Comparison of ENCODE assay signal across 8 cellular contexts in the genomic region with DNA sequence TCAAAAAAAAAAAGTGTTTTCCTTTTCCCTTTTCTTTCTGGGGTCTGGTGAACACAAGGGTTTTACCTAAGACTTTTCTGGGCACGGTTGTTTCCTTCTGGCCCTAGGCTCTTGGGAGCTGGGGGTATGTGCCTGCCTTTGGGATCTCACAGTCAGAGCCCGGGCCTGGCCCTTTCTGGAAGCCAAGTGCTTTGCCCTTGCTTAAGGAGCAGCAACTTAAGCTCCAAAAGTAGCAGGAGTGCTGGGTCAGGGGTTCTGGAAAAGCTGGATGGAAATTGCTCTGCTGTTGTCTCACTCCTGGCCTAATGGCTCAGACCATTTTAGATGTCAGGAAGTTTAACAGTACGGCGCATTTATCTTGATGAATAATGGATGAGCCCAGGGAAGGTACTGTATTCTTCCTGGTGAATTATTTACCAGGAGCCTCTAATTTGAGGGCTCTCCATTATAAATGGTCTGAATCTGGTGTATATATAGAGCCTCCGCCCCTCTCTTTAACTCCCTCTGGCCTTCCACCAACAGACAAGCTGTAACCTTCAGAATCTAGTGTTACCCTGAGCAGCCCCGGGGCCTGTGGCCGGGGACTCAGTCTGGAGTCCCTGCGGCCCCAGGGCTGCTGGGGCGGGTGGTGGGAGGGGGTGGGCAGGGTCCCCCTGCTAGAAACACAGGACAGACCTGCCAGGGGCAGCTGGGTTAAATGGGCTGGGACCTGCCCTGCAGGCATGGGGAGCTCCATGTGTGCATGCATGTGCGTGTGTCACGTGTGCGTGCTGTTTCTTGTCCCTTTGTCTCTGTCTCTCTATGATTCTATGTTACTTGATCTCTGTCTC. TPM values are rescaled to one million over a fixed set of nuclear protein-coding genes. Genes with fewer than 3 reads are reported as not detected.
DNase-seq lines count a peak whose midpoint lies in the region; ATAC-seq, FAIRE-seq and TF ChIP-seq lines count a peak whose summit lies in the region.
"Had no signal": no experiment of that assay in that cellular context is flagged by ENCODE, and none has a peak within 500 bp of the region (broad histone marks: within the 10 kb centered on the region; RNA-seq: fewer than 3 reads in every experiment).

No MANE protein-coding gene starts in this region.

- no peaks in the 10 kb centered on the region for H3K27me3 Mint-ChIP-seq in osteocyte (ENCODE audit: unreplicated experiment)
- H3K27me3 Mint-ChIP-seq: activated naive CD8-positive, alpha-beta T cell treated with anti-CD3 and anti-CD28 coated beads, Interleukin-2, amount 10 ng/mL, durations not matched to agents 7 days and 5 days had no signal

- no peak overlapping the region for H3K4me3 Mint-ChIP-seq in osteocyte (ENCODE audit: unreplicated experiment)
- H3K4me3 Mint-ChIP-seq: activated naive CD8-positive, alpha-beta T cell treated with anti-CD3 and anti-CD28 coated beads, Interleukin-2, amount 10 ng/mL, durations not matched to agents 7 days and 5 days had no signal

- no peak for FAIRE-seq in D721Med (lab: Jason Lieb, UNC)

- H3K9me3 Mint-ChIP-seq in osteocyte (ENCODE audit: unreplicated experiment): no peaks in the 10 kb centered on the region
- H3K9me3 Mint-ChIP-seq: activated naive CD8-positive, alpha-beta T cell treated with anti-CD3 and anti-CD28 coated beads, Interleukin-2, amount 10 ng/mL, durations not matched to agents 7 days and 5 days had no signal

- H3K27ac Mint-ChIP-seq in osteocyte (ENCODE audit: unreplicated experiment): peak overlapping the region; percentile 99
- H3K27ac Mint-ChIP-seq: activated naive CD8-positive, alpha-beta T cell treated with anti-CD3 and anti-CD28 coated beads, Interleukin-2, amount 10 ng/mL, durations not matched to agents 7 days and 5 days had no signal

- TF ChIP-seq POLR2A in body of pancreas (IDR thresholded peaks at IDR 0.05): no peak

- H3K4me1 ChIP-seq in HUES48 (ENCODE audit: control insufficient read depth, insufficient read depth, low read length) (peaks cover 20% of the 10 kb centered on the region), body of pancreas (peaks cover 9% of the 10 kb centered on the region)

- no peaks in the 10 kb centered on the region for H3K27me3 ChIP-seq in HUES48 (ENCODE audit: control insufficient read depth, insufficient read depth, low read length)
- no peaks in the 10 kb centered on the region for H3K27me3 ChIP-seq in body of pancreas

- TF ChIP-seq CTCF in body of pancreas (IDR thresholded peaks at IDR 0.05): no peak
- no peak for TF ChIP-seq CTCF in osteocyte (IDR thresholded peaks at IDR 0.05)
- TF ChIP-seq CTCF in D721Med (IDR thresholded peaks at IDR 0.05; ENCODE audit: insufficient read depth, missing control alignments): no peak

- peak; percentile 28 for ATAC-seq in body of pancreas
- no peak for ATAC-seq in HG02759 (IDR thresholded peaks at IDR 0.05; ENCODE audit: unreplicated experiment)
- ATAC-seq in HG02623 (IDR thresholded peaks at IDR 0.05; ENCODE audit: unreplicated experiment): no peak

- intact Hi-C loops in body of pancreas (cut with DNase I): no loop called here

- peaks cover 24% of the 10 kb centered on the region for H3K4me1 Mint-ChIP-seq in osteocyte (ENCODE audit: unreplicated experiment)
- H3K4me1 Mint-ChIP-seq: activated naive CD8-positive, alpha-beta T cell treated with anti-CD3 and anti-CD28 coated beads, Interleukin-2, amount 10 ng/mL, durations not matched to agents 7 days and 5 days had no signal

- H3K27ac ChIP-seq in HUES48 (ENCODE audit: low read depth, low read length): peak overlapping the region; percentile 26
- peak overlapping the region in 1 of 4 donors; percentile 24 for H3K27ac ChIP-seq in body of pancreas

- 72 to 81% methylated on average over 11 to 12 of the region's 12 CpGs for WGBS in body of pancreas, 2 donors

- no peak overlapping the region for H3K9ac ChIP-seq in HUES48 (ENCODE audit: low read depth, low read length)

- H3K9me3 ChIP-seq in HUES48 (ENCODE audit: control insufficient read depth, insufficient read depth, low read length): no peaks in the 10 kb centered on the region
- no peaks in the 10 kb centered on the region for H3K9me3 ChIP-seq in body of pancreas

- no peaks in the 10 kb centered on the region for H3K36me3 ChIP-seq in HUES48 (ENCODE audit: control insufficient read depth, insufficient read depth, low read length)
- H3K36me3 ChIP-seq in body of pancreas (replicated peaks in 1 of 2; ENCODE audit: insufficient read depth in 1 of 2, low read depth in 2 of 2): no peaks in the 10 kb centered on the region

- no peak overlapping the region for H3K4me3 ChIP-seq in HUES48 (ENCODE audit: low read depth, low read length)
- H3K4me3 ChIP-seq in body of pancreas: no peak overlapping the region

- DNase-seq in body of pancreas: no peak
- no peak for DNase-seq in osteocyte (ENCODE audit: extremely low spot score, unreplicated experiment)
- DNase-seq in D721Med (ENCODE audit: insufficient read length, low spot score): no peak
- DNase-seq: activated naive CD8-positive, alpha-beta T cell treated with anti-CD3 and anti-CD28 coated beads, Interleukin-2, amount 10 ng/mL, durations not matched to agents 7 days and 5 days; stimulated activated CD4-positive, alpha-beta T cell treated with anti-CD3 and anti-CD28 coated beads, Interleukin-4, amount 100 ng/mL, for 24 hours had no signal

- H3K36me3 Mint-ChIP-seq in osteocyte (ENCODE audit: unreplicated experiment): peaks cover 4% of the 10 kb centered on the region
- H3K36me3 Mint-ChIP-seq: activated naive CD8-positive, alpha-beta T cell treated with anti-CD3 and anti-CD28 coated beads, Interleukin-2, amount 10 ng/mL, durations not matched to agents 7 days and 5 days had no signal

RNA-seq across cellular contexts. Expression of a gene that starts 37.5 kb away (rescaled TPM):
- total RNA-seq in body of pancreas (10 to 100 TPM; 26.4 to 28.0 TPM), osteocyte (183 and 189 TPM in 2 replicates)

RNA-seq across cellular contexts. Expression of a gene that starts 54.2 kb away (rescaled TPM):
- 10 to 100 TPM; 19.8 to 33.5 TPM for total RNA-seq in body of pancreas
- total RNA-seq in osteocyte: 39.0 and 44.5 TPM in 2 replicates

RNA-seq across cellular contexts. Expression of a gene that starts 54.4 kb away (rescaled TPM):
- total RNA-seq in body of pancreas: 10 to 100 TPM; 13.5 to 15.2 TPM
- 50.7 and 55.2 TPM in 2 replicates for total RNA-seq in osteocyte

RNA-seq across cellular contexts. Expression of a gene that starts 57.4 kb away (rescaled TPM):
- 10 to 100 TPM; 12.7 to 30.7 TPM for total RNA-seq in body of pancreas
- total RNA-seq in osteocyte: 29.8 and 32.5 TPM in 2 replicates

RNA-seq across cellular contexts. Expression of a gene that starts 60.0 kb away (rescaled TPM):
- total RNA-seq in body of pancreas: 10 to 100 TPM; 16.3 to 24.4 TPM
- total RNA-seq in osteocyte: 59.9 and 62.3 TPM in 2 replicates
